In genomic region chrX:149248073-149248625, GRCh38 we compare ENCODE assay signal across 35 cellular contexts.
DNase-seq lines count a peak whose midpoint lies in the region; ATAC-seq, FAIRE-seq and TF ChIP-seq lines count a peak whose summit lies in the region.
"Had no signal": no experiment of that assay in that cellular context is flagged by ENCODE, and none has a peak within 500 bp of the region (broad histone marks: within the 10 kb centered on the region; RNA-seq: fewer than 3 reads in every experiment).

No MANE protein-coding gene starts in this region.

- no peak overlapping the region for H3K4me3 ChIP-seq in DND-41 (ENCODE audit: low read depth in 1 of 2, low read length in 2 of 2)
- no peak overlapping the region for H3K4me3 ChIP-seq in astrocyte (ENCODE audit: insufficient read depth, low read depth, low read length)
- H3K4me3 ChIP-seq in epithelial cell of proximal tubule (ENCODE audit: low read depth, low read length) = no peak overlapping the region
- H3K4me3 ChIP-seq: gastroesophageal sphincter, hepatocyte, psoas muscle, SK-N-MC, skin epidermis, vagina had no signal

- H3K79me2 ChIP-seq in DND-41 (ENCODE audit: insufficient read depth, low read length) = no peaks in the 10 kb centered on the region
- no peaks in the 10 kb centered on the region for H3K79me2 ChIP-seq in astrocyte (ENCODE audit: insufficient read depth, low read length)
- H3K79me2 ChIP-seq: hepatocyte had no signal

- no peaks in the 10 kb centered on the region for H3K9me3 ChIP-seq in DND-41 (ENCODE audit: insufficient read depth, low read length, severe bottlenecking)
- no peaks in the 10 kb centered on the region for H3K9me3 ChIP-seq in astrocyte (ENCODE audit: insufficient read depth, low read depth, low read length)
- H3K9me3 ChIP-seq: gastroesophageal sphincter, psoas muscle, vagina had no signal

- peak overlapping the region; percentile 13; the same call in 1 of the 2 replicates for H3K27ac ChIP-seq in DND-41 (ENCODE audit: low read length)
- H3K27ac ChIP-seq in astrocyte (ENCODE audit: low read depth, low read length) = no peak overlapping the region
- H3K27ac ChIP-seq: gastroesophageal sphincter, hepatocyte, psoas muscle, RWPE1, SK-N-MC, skin epidermis, vagina had no signal

- H3K36me3 ChIP-seq in DND-41 (ENCODE audit: insufficient read depth, low read length) = no peaks in the 10 kb centered on the region
- H3K36me3 ChIP-seq in astrocyte (ENCODE audit: insufficient read depth, low read length) = no peaks in the 10 kb centered on the region
- H3K36me3 ChIP-seq: gastroesophageal sphincter, vagina had no signal

- no peaks in the 10 kb centered on the region for H3K9me3 Mint-ChIP-seq in astrocyte (ENCODE audit: unreplicated experiment)
- peaks cover 28% of the 10 kb centered on the region for H3K9me3 Mint-ChIP-seq in osteocyte (ENCODE audit: unreplicated experiment)
- H3K9me3 Mint-ChIP-seq: activated CD8-positive, alpha-beta T cell treated with anti-CD3 and anti-CD28 coated beads for 36 hours; CD4-positive, alpha-beta T cell; stimulated activated naive CD8-positive, alpha-beta T cell treated with anti-CD3 and anti-CD28 coated beads, Interleukin-15, Interleukin-2, amounts not matched to agents 100 ng/mL and 50 ng/mL, for 24 hours had no signal

- no peaks in the 10 kb centered on the region for H3K27me3 Mint-ChIP-seq in astrocyte (ENCODE audit: low read depth, unreplicated experiment)
- H3K27me3 Mint-ChIP-seq in osteocyte (ENCODE audit: unreplicated experiment) = no peaks in the 10 kb centered on the region
- H3K27me3 Mint-ChIP-seq: activated CD8-positive, alpha-beta T cell treated with anti-CD3 and anti-CD28 coated beads for 36 hours; CD4-positive, alpha-beta T cell had no signal

- no peak for TF ChIP-seq CTCF in DND-41 (IDR thresholded peaks at IDR 0.05; ENCODE audit: borderline replicate concordance, extremely low read depth, low read length, poor library complexity, severe bottlenecking)
- TF ChIP-seq CTCF in astrocyte (IDR thresholded peaks at IDR 0.05; ENCODE audit: insufficient read depth, low read depth, low read length) = no peak
- TF ChIP-seq CTCF in epithelial cell of proximal tubule (conservative IDR thresholded peaks at IDR 0.05; ENCODE audit: low read depth, low read length) = no peak
- no peak for TF ChIP-seq CTCF in osteocyte (IDR thresholded peaks at IDR 0.05)

- DNase-seq in DND-41 (peak; percentile 46), astrocyte (ENCODE audit: low read depth) (no peak), epithelial cell of proximal tubule (ENCODE audit: low read depth) (peak; percentile 7), osteocyte (ENCODE audit: extremely low spot score, unreplicated experiment) (no peak), NCI-H2196 treated with DMSO at 0.1 percent for 48 hours (lab: John Stamatoyannopoulos, UW; ENCODE audit: unreplicated experiment) (no peak), OCI-M2 (lab: John Stamatoyannopoulos, UW; ENCODE audit: unreplicated experiment) (no peak), DMS 273 treated with DMSO at 0.1 percent for 48 hours (lab: John Stamatoyannopoulos, UW) (no peak)
- DNase-seq in activated CD4-positive, alpha-beta T cell treated with anti-CD3 and anti-CD28 coated beads, Interleukin-2, amount 50 U/mL, for 1 hour = no peak
- DNase-seq: activated CD4-positive, alpha-beta T cell treated with anti-CD3 and anti-CD28 coated beads for 1 hour; activated CD8-positive, alpha-beta T cell treated with anti-CD3 and anti-CD28 coated beads for 36 hours; activated effector memory CD4-positive, alpha-beta T cell treated with Interleukin-2 at 50 U/mL for 16 hours; activated T-cell treated with anti-CD3 and anti-CD28 coated beads for 4 hours; AML-193; aorta; CD4-positive, alpha-beta T cell; EL; erythroblast; Kasumi-1; naive B cell; NCI-H1092 treated with DMSO at 0.1 percent for 48 hours; NCI-H187 treated with DMSO at 0.1 percent for 48 hours; NCI-H748 treated with DMSO at 0.1 percent for 48 hours; psoas muscle; T-helper 17 cell had no signal

- H4K20me1 ChIP-seq in DND-41 (ENCODE audit: insufficient read depth, low read length) = no peaks in the 10 kb centered on the region
- H4K20me1 ChIP-seq in astrocyte (ENCODE audit: insufficient read depth, low read length) = no peaks in the 10 kb centered on the region

- 0 out of 2 replicates have a peak overlapping the region, but pooled peaks have one; percentile 5 for H3K4me2 ChIP-seq in DND-41 (ENCODE audit: insufficient read depth, low read length)
- H3K4me2 ChIP-seq in astrocyte (ENCODE audit: low read length) = no peak overlapping the region
- H3K4me2 ChIP-seq: hepatocyte had no signal

- ATAC-seq in DND-41 (ENCODE audit: insufficient read depth, low read depth) = peak; percentile 95
- ATAC-seq: activated CD8-positive, alpha-beta T cell treated with anti-CD3 and anti-CD28 coated beads for 36 hours; gastroesophageal sphincter; HepG2; left lobe of liver; psoas muscle; T-helper 17 cell had no signal

- H3K9ac ChIP-seq in DND-41 (ENCODE audit: low read depth, low read length) = no peak overlapping the region
- H3K9ac ChIP-seq in astrocyte (ENCODE audit: low read length) = no peak overlapping the region

- H3K4me3 Mint-ChIP-seq in astrocyte (ENCODE audit: unreplicated experiment) (no peak overlapping the region), osteocyte (ENCODE audit: unreplicated experiment) (no peak overlapping the region)
- H3K4me3 Mint-ChIP-seq: activated CD8-positive, alpha-beta T cell treated with anti-CD3 and anti-CD28 coated beads for 36 hours; activated naive CD8-positive, alpha-beta T cell; CD4-positive, alpha-beta T cell; stimulated activated naive CD8-positive, alpha-beta T cell treated with anti-CD3 and anti-CD28 coated beads, Interleukin-15, Interleukin-2, amounts not matched to agents 100 ng/mL and 50 ng/mL, for 24 hours; T-helper 17 cell had no signal

- H2AFZ ChIP-seq in DND-41 (ENCODE audit: low read depth, low read length) (peak overlapping the region; percentile 30; the same call in 1 of the 2 replicates), astrocyte (ENCODE audit: low read depth, low read length) (no peak overlapping the region)
- H2AFZ ChIP-seq: hepatocyte had no signal

- peaks cover 4% of the 10 kb centered on the region for H3K4me1 Mint-ChIP-seq in astrocyte (ENCODE audit: low read depth, unreplicated experiment)
- peaks cover 4% of the 10 kb centered on the region for H3K4me1 Mint-ChIP-seq in osteocyte (ENCODE audit: unreplicated experiment)
- H3K4me1 Mint-ChIP-seq: naive B cell, T-helper 17 cell had no signal

- H3K36me3 Mint-ChIP-seq in astrocyte (ENCODE audit: low read depth, unreplicated experiment) = no peaks in the 10 kb centered on the region
- H3K36me3 Mint-ChIP-seq in osteocyte (ENCODE audit: unreplicated experiment) = no peaks in the 10 kb centered on the region
- H3K36me3 Mint-ChIP-seq: activated naive CD8-positive, alpha-beta T cell; naive B cell had no signal

- FAIRE-seq in astrocyte (lab: Jason Lieb, UNC) = peak; percentile 49
- FAIRE-seq: GM12891, HepG2 had no signal

- no peaks in the 10 kb centered on the region for H3K27me3 ChIP-seq in DND-41 (ENCODE audit: insufficient read depth, low read length, poor library complexity)
- no peaks in the 10 kb centered on the region for H3K27me3 ChIP-seq in astrocyte (ENCODE audit: insufficient read depth, low read length)
- H3K27me3 ChIP-seq: gastroesophageal sphincter, hepatocyte, vagina had no signal

- H3K4me1 ChIP-seq in DND-41 (ENCODE audit: insufficient read depth, low read length) = peaks cover 16% of the 10 kb centered on the region
- no peaks in the 10 kb centered on the region for H3K4me1 ChIP-seq in astrocyte (ENCODE audit: insufficient read depth, low read length)
- H3K4me1 ChIP-seq: gastroesophageal sphincter, psoas muscle, vagina had no signal

- H3K27ac Mint-ChIP-seq in astrocyte (ENCODE audit: unreplicated experiment) (no peak overlapping the region), osteocyte (ENCODE audit: unreplicated experiment) (peak overlapping the region; percentile 48)
- H3K27ac Mint-ChIP-seq: activated CD8-positive, alpha-beta T cell treated with anti-CD3 and anti-CD28 coated beads for 36 hours; activated naive CD8-positive, alpha-beta T cell; CD4-positive, alpha-beta T cell; naive B cell; stimulated activated naive CD8-positive, alpha-beta T cell treated with anti-CD3 and anti-CD28 coated beads, Interleukin-15, Interleukin-2, amounts not matched to agents 100 ng/mL and 50 ng/mL, for 24 hours; T-helper 17 cell had no signal

Comparison
In these comparisons a context has a peak if more than half of its experiments do, and no peak if none do; other contexts are left out.
1. DNase-seq: peak in DND-41 (single experiment) and epithelial cell of proximal tubule (single experiment); none in astrocyte (single experiment), osteocyte (single experiment), NCI-H2196 treated with DMSO at 0.1 percent for 48 hours (single experiment), activated CD4-positive, alpha-beta T cell treated with anti-CD3 and anti-CD28 coated beads, Interleukin-2, amount 50 U/mL, for 1 hour (single experiment), OCI-M2 (single experiment) and DMS 273 treated with DMSO at 0.1 percent for 48 hours (single experiment).